7 cellular contexts compared by ENCODE assay signal in the genomic region with DNA sequence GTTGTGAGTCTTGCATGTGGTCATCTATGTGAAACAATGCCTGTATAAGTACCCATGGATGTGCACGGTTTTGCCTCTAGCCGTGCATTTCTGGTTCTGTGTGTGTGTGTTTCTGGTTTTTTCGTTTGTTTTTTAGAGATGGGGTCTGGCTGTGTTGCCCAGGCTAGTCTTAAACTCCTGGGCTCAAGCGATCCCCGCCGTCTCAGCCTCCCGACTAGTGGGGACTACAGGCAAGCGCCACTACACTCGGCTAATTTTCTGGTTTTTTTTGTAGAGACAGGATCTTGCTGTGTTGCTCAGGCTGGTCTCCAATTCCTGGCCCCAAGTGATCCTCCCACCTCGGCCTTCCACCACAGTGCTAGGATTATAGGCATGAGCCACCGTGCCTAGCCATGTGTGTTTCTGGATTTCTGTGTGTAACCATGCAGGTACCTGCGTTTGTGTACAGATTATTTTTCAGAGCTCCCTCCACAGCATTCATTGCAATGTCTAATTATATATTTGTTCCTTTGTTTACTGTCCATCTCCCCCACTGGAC. TPM values are rescaled to one million over a fixed set of nuclear protein-coding genes. Genes with fewer than 3 reads are reported as not detected.
DNase-seq lines count a peak whose midpoint lies in the region; ATAC-seq and TF ChIP-seq lines count a peak whose summit lies in the region.
"Had no signal": no experiment of that assay in that cellular context is flagged by ENCODE, and none has a peak within 500 bp of the region (broad histone marks: within the 10 kb centered on the region; RNA-seq: fewer than 3 reads in every experiment).

No MANE protein-coding gene starts in this region.

- no peak for ATAC-seq in HG03196 (IDR thresholded peaks at IDR 0.05; ENCODE audit: unreplicated experiment)
- no peak for ATAC-seq in HG02884 (IDR thresholded peaks at IDR 0.05; ENCODE audit: unreplicated experiment)
- ATAC-seq in left lobe of liver = no peak

- H3K36me3 ChIP-seq in prostate gland = no peaks in the 10 kb centered on the region

- TF ChIP-seq CTCF in brain (conservative IDR thresholded peaks at IDR 0.05) = no peak
- TF ChIP-seq CTCF in prostate gland (IDR thresholded peaks at IDR 0.05) = no peak

- peak overlapping the region in 4 of 5 experiments; percentile 9 to 96 (median 82) for H3K27ac Mint-ChIP-seq in brain

- H3K9me3 ChIP-seq in prostate gland = no peaks in the 10 kb centered on the region

- peaks cover 46% of the 10 kb centered on the region for H3K4me1 Mint-ChIP-seq in brain

- peaks cover 10% of the 10 kb centered on the region for H3K4me1 ChIP-seq in prostate gland (replicated peaks)

- no peaks in the 10 kb centered on the region for H3K27me3 ChIP-seq in prostate gland (replicated peaks; ENCODE audit: insufficient read depth)

- DNase-seq in Jurkat, Clone E6-1 (ENCODE audit: low read depth, low spot score) = no peak
- DNase-seq in prostate gland (ENCODE audit: low spot score) (no peak), left lobe of liver (ENCODE audit: low spot score) (no peak)
- DNase-seq: SHP77 treated with DMSO at 0.1 percent for 48 hours had no signal

- no peak for TF ChIP-seq POLR2A in prostate gland (IDR thresholded peaks at IDR 0.05)

- peaks cover 0 to 4% (median 0%) of the 10 kb centered on the region in 5 experiments for H3K9me3 Mint-ChIP-seq in brain

- peak overlapping the region; percentile 81 to 91 (median 87) for H3K4me3 Mint-ChIP-seq in brain

- WGBS in prostate gland = 73% methylated on average over 12 of the region's 12 CpGs

- H3K27me3 Mint-ChIP-seq in brain = peaks cover 25% of the 10 kb centered on the region

- H3K27ac ChIP-seq in prostate gland = peak overlapping the region; percentile 92 to 96

- intact Hi-C loops in prostate gland (cut with DNase I) = no loop called here

- H3K36me3 Mint-ChIP-seq in brain = no peaks in the 10 kb centered on the region

- peak overlapping the region; percentile 79 for H3K4me3 ChIP-seq in Jurkat, Clone E6-1 (ENCODE audit: low read length)
- no peak overlapping the region for H3K4me3 ChIP-seq in prostate gland

RNA-seq across cellular contexts. Expression of gene FOSB, which starts 15.9 kb away (rescaled TPM):
- 1.1 TPM for polyA plus RNA-seq in Jurkat, Clone E6-1 (2012; ENCODE audit: insufficient read depth, insufficient read length)
- 0.92 TPM for polyA plus RNA-seq in brain (ENCODE audit: insufficient read depth, low read depth, low replicate concordance)
- 1 to 10 TPM; 2.5 to 6.4 TPM for total RNA-seq in prostate gland
- total RNA-seq in left lobe of liver = 0.35 TPM

RNA-seq across cellular contexts. Expression of gene ERCC1, which starts 28.2 kb away (rescaled TPM):
- polyA plus RNA-seq in Jurkat, Clone E6-1 (2012; ENCODE audit: insufficient read depth, insufficient read length) = 125 TPM
- 97.8 TPM for polyA plus RNA-seq in brain (ENCODE audit: insufficient read depth, low read depth, low replicate concordance)
- total RNA-seq in prostate gland = 100 to 1,000 TPM; 142 to 151 TPM
- 25.8 TPM for total RNA-seq in left lobe of liver

RNA-seq across cellular contexts. Expression of gene RTN2, which starts 44.9 kb away (rescaled TPM):
- polyA plus RNA-seq in Jurkat, Clone E6-1 (2012; ENCODE audit: insufficient read depth, insufficient read length) = 3.5 TPM
- 64.4 TPM for polyA plus RNA-seq in brain (ENCODE audit: insufficient read depth, low read depth, low replicate concordance)
- total RNA-seq in prostate gland (10 to 100 TPM in 1 of 2 donors, 1 to 10 TPM in 1; 7.2 to 19.7 TPM), left lobe of liver (3.0 TPM)

RNA-seq across cellular contexts. Expression of gene POLR1G, which starts 45.5 kb away (rescaled TPM):
- polyA plus RNA-seq in Jurkat, Clone E6-1 (2012; ENCODE audit: insufficient read depth, insufficient read length) = 16.2 TPM
- polyA plus RNA-seq in brain (ENCODE audit: insufficient read depth, low read depth, low replicate concordance) = 4.9 TPM
- total RNA-seq in prostate gland (1 to 10 TPM; 6.6 to 8.9 TPM), left lobe of liver (2.2 TPM)

RNA-seq across cellular contexts. Expression of gene PPM1N, which starts 46.3 kb away (rescaled TPM):
- 2.8 TPM for polyA plus RNA-seq in Jurkat, Clone E6-1 (2012; ENCODE audit: insufficient read depth, insufficient read length)
- polyA plus RNA-seq in brain (ENCODE audit: insufficient read depth, low read depth, low replicate concordance) = 1.8 TPM
- total RNA-seq in prostate gland (1 to 10 TPM in 1 of 2 donors, under 1 TPM in 1; 0.36 to 1.8 TPM), left lobe of liver (0.86 TPM)
